Comparison of ENCODE assay signal across 13 cellular contexts in the genomic region with DNA sequence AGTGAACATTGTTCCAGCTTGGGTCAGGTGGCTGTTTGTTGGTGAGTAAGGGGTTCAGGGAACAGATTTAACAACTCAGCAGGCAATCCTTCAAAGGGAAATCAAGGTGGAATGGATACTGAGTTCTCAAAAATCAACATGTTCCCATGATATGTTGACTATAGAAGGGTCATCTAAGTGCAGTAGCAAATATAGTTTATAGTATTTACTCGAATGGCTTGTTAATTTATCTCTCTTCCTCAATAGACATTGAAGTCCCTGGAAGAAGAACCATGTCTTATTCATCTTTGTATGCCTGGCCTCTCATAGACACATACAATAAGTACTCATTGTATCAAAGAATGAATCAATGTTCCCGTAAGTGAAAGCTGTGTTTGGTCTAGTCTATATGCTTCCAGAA.
"Had no signal": no experiment of that assay in that cellular context is flagged by ENCODE, and none has a peak within 500 bp of the region (broad histone marks: within the 10 kb centered on the region; RNA-seq: fewer than 3 reads in every experiment).

No MANE protein-coding gene starts in this region.

- H3K27me3 Mint-ChIP-seq: activated B cell treated with CpG ODN at 0.5 μM for 24 hours; activated CD4-positive, alpha-beta T cell treated with anti-CD3 and anti-CD28 coated beads, Interleukin-2, amount 10 ng/mL, durations not matched to agents 24 days and 14 days; stimulated activated naive CD8-positive, alpha-beta T cell treated with anti-CD3 and anti-CD28 coated beads, Interleukin-15, Interleukin-2, amounts not matched to agents 100 ng/mL and 50 ng/mL, for 24 hours had no signal

- DNase-seq: activated B cell treated with CpG ODN at 0.5 μM for 24 hours; activated CD4-positive, alpha-beta T cell treated with anti-CD3 and anti-CD28 coated beads, Interleukin-2, amount 10 ng/mL, durations not matched to agents 24 days and 14 days; activated naive CD4-positive, alpha-beta T cell; activated T-cell treated with anti-CD3 and anti-CD28 coated beads, Interleukin-2, amount 50 U/mL, for 48 hours; cortex of kidney; effector memory CD4-positive, alpha-beta T cell; SK-N-SH; stimulated activated CD4-positive, alpha-beta T cell treated with anti-CD3 and anti-CD28 coated beads, Interleukin-4, amount 100 ng/mL, for 1 hour; stimulated activated CD8-positive, alpha-beta memory T cell treated with anti-CD3 and anti-CD28 coated beads, Interleukin-4, amount 100 ng/mL, for 48 hours; T-helper 1 cell had no signal

- H3K27ac Mint-ChIP-seq: activated B cell treated with CpG ODN at 0.5 μM for 24 hours; stimulated activated naive CD8-positive, alpha-beta T cell treated with anti-CD3 and anti-CD28 coated beads, Interleukin-15, Interleukin-2, amounts not matched to agents 100 ng/mL and 50 ng/mL, for 24 hours had no signal

- H3K27ac ChIP-seq: thoracic aorta had no signal

- H3K9me3 Mint-ChIP-seq: activated B cell treated with CpG ODN at 0.5 μM for 24 hours; stimulated activated naive CD8-positive, alpha-beta T cell treated with anti-CD3 and anti-CD28 coated beads, Interleukin-15, Interleukin-2, amounts not matched to agents 100 ng/mL and 50 ng/mL, for 24 hours had no signal

- H3K4me3 Mint-ChIP-seq: activated B cell treated with CpG ODN at 0.5 μM for 24 hours; neural crest cell; stimulated activated naive CD8-positive, alpha-beta T cell treated with anti-CD3 and anti-CD28 coated beads, Interleukin-15, Interleukin-2, amounts not matched to agents 100 ng/mL and 50 ng/mL, for 24 hours had no signal

- H3K4me1 Mint-ChIP-seq: activated B cell treated with CpG ODN at 0.5 μM for 24 hours had no signal
